Comparison of ENCODE assay signal across 9 cellular contexts in the genomic region with DNA sequence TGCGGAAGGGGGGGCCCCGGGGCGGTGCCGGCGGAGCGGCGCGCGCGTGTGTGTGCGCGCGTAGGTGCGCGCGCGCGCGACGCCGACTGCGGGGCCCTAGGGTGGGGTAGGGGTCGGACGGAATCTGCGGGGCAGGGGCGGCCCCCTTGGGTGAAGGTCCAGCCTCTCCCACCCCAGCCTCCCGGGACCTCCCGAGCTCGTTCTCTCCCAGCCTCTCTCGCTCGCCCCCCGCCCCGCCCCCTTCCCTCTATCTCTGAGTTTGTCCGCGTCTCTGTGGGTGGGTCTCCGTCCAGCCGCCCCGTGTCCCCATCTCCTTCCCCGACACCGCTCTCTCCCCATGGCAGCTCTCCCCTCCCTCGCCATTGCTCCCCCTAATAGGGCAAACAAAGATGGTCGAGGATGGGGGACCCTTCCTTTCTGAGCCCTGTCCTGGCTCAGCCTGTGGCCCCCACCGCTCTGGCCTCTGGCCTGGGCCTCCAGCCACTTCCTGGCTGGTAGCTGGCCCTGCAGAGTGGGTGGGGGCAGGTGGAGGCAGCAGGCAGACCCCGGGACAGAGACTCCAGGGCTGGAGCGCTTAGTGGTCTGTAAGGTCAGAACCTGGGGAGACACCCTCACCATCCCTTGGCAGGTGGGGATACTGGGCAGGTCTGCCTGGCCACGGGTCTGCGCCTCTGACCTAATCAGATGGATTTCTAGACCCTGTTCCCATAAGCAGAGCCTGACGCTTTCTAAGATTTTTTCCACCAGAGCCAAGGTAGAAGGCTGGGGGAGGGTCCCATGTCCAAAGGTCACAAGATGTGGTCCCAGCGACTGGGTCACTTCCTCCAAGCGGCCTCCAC. TPM values are rescaled to one million over a fixed set of nuclear protein-coding genes. Genes with fewer than 3 reads are reported as not detected.
DNase-seq lines count a peak whose midpoint lies in the region; ATAC-seq and TF ChIP-seq lines count a peak whose summit lies in the region.
"Had no signal": no experiment of that assay in that cellular context is flagged by ENCODE, and none has a peak within 500 bp of the region (broad histone marks: within the 10 kb centered on the region; RNA-seq: fewer than 3 reads in every experiment).

No MANE protein-coding gene starts in this region.

- H3K4me1 ChIP-seq in CD4-positive, CD25-positive, alpha-beta regulatory T cell (ENCODE audit: control insufficient read depth, insufficient read depth, low read length, poor library complexity, severe bottlenecking), result peaks cover 72% of the 10 kb centered on the region
- peaks cover 0 to 49% (median 4%) of the 10 kb centered on the region in 3 donors for H3K4me1 ChIP-seq in gastroesophageal sphincter
- H3K4me1 ChIP-seq in parathyroid adenoma, result no peaks in the 10 kb centered on the region

- H3K4me1 Mint-ChIP-seq in CD4-positive, CD25-positive, alpha-beta regulatory T cell, result peaks cover 15 to 78% (median 41%) of the 10 kb centered on the region in 4 donors

- WGBS in gastroesophageal sphincter (ENCODE audit: low coverage in 1 of 2), 2 donors, result 0% methylated on average over 3 of the region's 50 CpGs; no CpG with 5 or more reads in 1 of the 2 donors

- no peak for ATAC-seq in CD4-positive, CD25-positive, alpha-beta regulatory T cell (ENCODE audit: low read depth in 2 of 2)
- ATAC-seq in gastroesophageal sphincter, result no peak
- ATAC-seq: left colon had no signal

- H3K27me3 ChIP-seq in CD4-positive, CD25-positive, alpha-beta regulatory T cell (ENCODE audit: control insufficient read depth, insufficient read depth, low read length), result no peaks in the 10 kb centered on the region
- H3K27me3 ChIP-seq in WERI-Rb-1 (ENCODE audit: insufficient read depth, low read depth, severe bottlenecking) (no peaks in the 10 kb centered on the region), gastroesophageal sphincter (peaks cover 32% of the 10 kb centered on the region), parathyroid adenoma (ENCODE audit: control insufficient read depth, insufficient read depth, low read length) (no peaks in the 10 kb centered on the region)

- peak overlapping the region; percentile 56 for H3K4me2 ChIP-seq in parathyroid adenoma (ENCODE audit: low read length)

- no peak overlapping the region for H3K27ac ChIP-seq in CD4-positive, CD25-positive, alpha-beta regulatory T cell (ENCODE audit: insufficient read depth, low read length, poor library complexity, severe bottlenecking)
- H3K27ac ChIP-seq in WERI-Rb-1 (no peak overlapping the region), gastroesophageal sphincter (peak overlapping the region in 3 of 4 donors; percentile 48 to 76 (median 75)), parathyroid adenoma (no peak overlapping the region)

- H3K4me3 ChIP-seq in CD4-positive, CD25-positive, alpha-beta regulatory T cell (ENCODE audit: low read depth, low read length), result peak overlapping the region; percentile 42
- H3K4me3 ChIP-seq in WERI-Rb-1 (ENCODE audit: low read depth, low read length) (peak overlapping the region; percentile 44), gastroesophageal sphincter (peak overlapping the region; percentile 34 to 69), parathyroid adenoma (ENCODE audit: low read depth, low read length) (peak overlapping the region; percentile 41)

- TF ChIP-seq POLR2A in gastroesophageal sphincter (IDR thresholded peaks at IDR 0.05), result no peak

- peak overlapping the region; percentile 50 for H2AFZ ChIP-seq in parathyroid adenoma

- no peaks in the 10 kb centered on the region for H3K36me3 ChIP-seq in CD4-positive, CD25-positive, alpha-beta regulatory T cell (ENCODE audit: control insufficient read depth, insufficient read depth, low read length)
- H3K36me3 ChIP-seq in WERI-Rb-1 (no peaks in the 10 kb centered on the region), gastroesophageal sphincter (no peaks in the 10 kb centered on the region), parathyroid adenoma (ENCODE audit: control insufficient read depth, insufficient read depth, low read length) (no peaks in the 10 kb centered on the region)

- peak overlapping the region; percentile 41 to 88 (median 80) for H3K4me3 Mint-ChIP-seq in CD4-positive, CD25-positive, alpha-beta regulatory T cell

- TF ChIP-seq EP300 in gastroesophageal sphincter (IDR thresholded peaks at IDR 0.05), result no peak

- no peaks in the 10 kb centered on the region for H3K9me3 ChIP-seq in CD4-positive, CD25-positive, alpha-beta regulatory T cell (ENCODE audit: control insufficient read depth in 2 of 2, low read length in 2 of 2)
- H3K9me3 ChIP-seq in WERI-Rb-1 (ENCODE audit: severe bottlenecking) (no peaks in the 10 kb centered on the region), gastroesophageal sphincter (no peaks in the 10 kb centered on the region), parathyroid adenoma (ENCODE audit: control insufficient read depth, low read length) (no peaks in the 10 kb centered on the region)

- no peaks in the 10 kb centered on the region for H3K36me3 Mint-ChIP-seq in CD4-positive, CD25-positive, alpha-beta regulatory T cell

- no peaks in the 10 kb centered on the region for H3K27me3 Mint-ChIP-seq in CD4-positive, CD25-positive, alpha-beta regulatory T cell

- TF ChIP-seq CTCF in WERI-Rb-1 (IDR thresholded peaks at IDR 0.05; ENCODE audit: low read depth, low read length), result no peak
- no peak for TF ChIP-seq CTCF in gastroesophageal sphincter (IDR thresholded peaks at IDR 0.05)
- no peak for TF ChIP-seq CTCF in parathyroid adenoma (IDR thresholded peaks at IDR 0.05)

- DNase-seq in CD4-positive, CD25-positive, alpha-beta regulatory T cell, result peak in 1 of 3 donors; percentile 27
- DNase-seq in WERI-Rb-1 (no peak), mesenteric fat pad (ENCODE audit: low spot score) (no peak), GOT3 (lab: John Stamatoyannopoulos, UW) (no peak), iPS-NIHi7 (ENCODE audit: extremely low spot score) (no peak), dermis blood vessel endothelial cell (no peak)

- H3K79me2 ChIP-seq in parathyroid adenoma, result no peaks in the 10 kb centered on the region

- H3K27ac Mint-ChIP-seq in CD4-positive, CD25-positive, alpha-beta regulatory T cell, result peak overlapping the region in 2 of 3 donors; percentile 20 to 58

- no peaks in the 10 kb centered on the region for H3K9me3 Mint-ChIP-seq in CD4-positive, CD25-positive, alpha-beta regulatory T cell

- H3K9ac ChIP-seq in parathyroid adenoma, result no peak overlapping the region

RNA-seq across cellular contexts. Expression of gene PRR5, which starts 32.9 kb away (rescaled TPM):
- 44.4 TPM for total RNA-seq in CD4-positive, CD25-positive, alpha-beta regulatory T cell
- 10 to 100 TPM; 29.2 to 37.6 (median 33.3) TPM for polyA plus RNA-seq in CD4-positive, CD25-positive, alpha-beta regulatory T cell
- total RNA-seq in gastroesophageal sphincter (1 to 10 TPM; 4.2 to 9.8 (median 7.1) TPM), mesenteric fat pad (38.9 TPM), dermis blood vessel endothelial cell (12.4 and 13.6 TPM in 2 replicates)

Comparison
In these comparisons a context has a peak if more than half of its experiments do, and no peak if none do; other contexts are left out.
1. H3K27ac ChIP-seq: peak in gastroesophageal sphincter (3 of 4); none in CD4-positive, CD25-positive, alpha-beta regulatory T cell (single experiment), WERI-Rb-1 (single experiment) and parathyroid adenoma (single experiment).
2. Peak in every context shown above with its lines, with median percentiles within 50 percentile points of each other: H3K4me3 ChIP-seq.